In genomic region chr15:31236184-31237041, GRCh38 we compare ENCODE assay signal across 8 cellular contexts.
DNase-seq lines count a peak whose midpoint lies in the region; ATAC-seq and TF ChIP-seq lines count a peak whose summit lies in the region.

No MANE protein-coding gene starts in this region.

- H4K20me1 ChIP-seq in H9 (ENCODE audit: control insufficient read depth, insufficient read depth, insufficient read length), result no peaks in the 10 kb centered on the region

- no peak overlapping the region for H3T11ph ChIP-seq in H9 (ENCODE audit: low read length)

- H3K9me3 Mint-ChIP-seq in H9, result no peaks in the 10 kb centered on the region; a peak in 1 of 5 replicates

- no peak overlapping the region for H2BK20ac ChIP-seq in H9 (ENCODE audit: low read depth, low read length, poor library complexity, severe bottlenecking)

- H3K36me3 ChIP-seq in spleen, result no peaks in the 10 kb centered on the region

- peak overlapping the region in 7 of 8 donors; percentile 54 to 76 (median 67) for H3K27ac ChIP-seq in spleen
- H3K27ac ChIP-seq in H9 (ENCODE audit: insufficient read length, low read depth, low read length), result no peak overlapping the region

- TF ChIP-seq CTCF in astrocyte of the cerebellum (IDR thresholded peaks at IDR 0.05; ENCODE audit: low read depth, low read length, missing control alignments), result no peak
- no peak for TF ChIP-seq CTCF in spleen (IDR thresholded peaks at IDR 0.05 in 8 of 11, conservative IDR thresholded peaks at IDR 0.05 in 3 of 11)
- TF ChIP-seq CTCF in H9 (conservative IDR thresholded peaks at IDR 0.05), result no peak

- WGBS in spleen, 5 donors, result 52 to 71% (median 61%) methylated on average over 19 of the region's 19 CpGs
- WGBS in H9 (ENCODE audit: extremely low coverage, insufficient read length, low lambda C conversion rate), result no CpG with 5 or more reads among the region's 19 CpGs

- peaks cover 8 to 9% of the 10 kb centered on the region in 2 experiments for H3K4me1 Mint-ChIP-seq in H9

- no peak overlapping the region for H2BK120ac ChIP-seq in H9 (ENCODE audit: low read depth, low read length, poor library complexity, severe bottlenecking)

- no peak overlapping the region for H3K14ac ChIP-seq in H9 (ENCODE audit: insufficient read depth, low read length)

- H4K91ac ChIP-seq in H9 (ENCODE audit: insufficient read length, low read depth, low read length), result no peak overlapping the region

- H3K23me2 ChIP-seq in H9 (ENCODE audit: insufficient read length, low read depth, low read length, poor library complexity, severe bottlenecking), result no peaks in the 10 kb centered on the region

- no peaks in the 10 kb centered on the region for H3K79me2 ChIP-seq in H9 (ENCODE audit: insufficient read depth, low read length)

- H3K36me3 Mint-ChIP-seq in H9 (ENCODE audit: insufficient read depth in 1 of 3, low read depth in 3 of 3), result no peaks in the 10 kb centered on the region

- H3K9me3 ChIP-seq in spleen (no peaks in the 10 kb centered on the region), H9 (ENCODE audit: control insufficient read depth, low read depth, low read length) (no peaks in the 10 kb centered on the region)

- TF ChIP-seq POLR2A in spleen (IDR thresholded peaks at IDR 0.05), result no peak

- no peak overlapping the region for H2AK5ac ChIP-seq in H9 (ENCODE audit: insufficient read length, low read length)

- H2BK15ac ChIP-seq in H9 (ENCODE audit: low read depth, low read length), result no peak overlapping the region

- DNase-seq in AG08395 (ENCODE audit: low spot score), result peak; percentile 96
- DNase-seq in NCI-H146 (lab: John Stamatoyannopoulos, UW), result peak; percentile 84
- DNase-seq in astrocyte of the cerebellum (ENCODE audit: low read depth), result peak; percentile 89
- peak; percentile 47 for DNase-seq in iPS-NIHi11 (ENCODE audit: low spot score)
- DNase-seq in spleen, result peak; percentile 61
- DNase-seq in H9, result no peak
- no peak for DNase-seq in stimulated activated naive CD8-positive, alpha-beta T cell treated with anti-CD3 and anti-CD28 coated beads, Interleukin-15, Interleukin-2, amounts not matched to agents 100 U/mL and 50 U/mL, for 24 hours

- H3K18ac ChIP-seq in H9 (ENCODE audit: insufficient read length, low read depth, low read length), result no peak overlapping the region

- no peak overlapping the region for H4K8ac ChIP-seq in H9 (replicated peaks; ENCODE audit: insufficient read length, low read depth, low read length)

- no peak overlapping the region for H3K4me2 ChIP-seq in H9 (ENCODE audit: insufficient read depth, insufficient read length, low read length)

- H3K27me3 ChIP-seq in spleen (replicated peaks in 1 of 7) (no peaks in the 10 kb centered on the region), H9 (ENCODE audit: insufficient read depth, low read length) (no peaks in the 10 kb centered on the region)

- no peak overlapping the region for H3K56ac ChIP-seq in H9 (ENCODE audit: insufficient read length, low read depth, low read length)

- in situ Hi-C loops in astrocyte of the cerebellum (cut with HindIII; ENCODE audit: low sequenced_read_pairs), result no loop called here

- no peak overlapping the region for H2BK5ac ChIP-seq in H9 (ENCODE audit: insufficient read length, low read length)

- no peaks in the 10 kb centered on the region for H3K79me1 ChIP-seq in H9 (ENCODE audit: insufficient read depth, low read depth, low read length, poor library complexity, severe bottlenecking)

- ATAC-seq in GM21529 (IDR thresholded peaks at IDR 0.05; ENCODE audit: unreplicated experiment), result peak; percentile 49
- no peak for ATAC-seq in stimulated activated naive CD8-positive, alpha-beta T cell treated with anti-CD3 and anti-CD28 coated beads, Interleukin-15, Interleukin-2, amounts not matched to agents 100 U/mL and 50 U/mL, for 24 hours

- H3K4me3 ChIP-seq in astrocyte of the cerebellum (ENCODE audit: low read depth, low read length) (peak overlapping the region; percentile 21), spleen (no peak overlapping the region)

- no peak overlapping the region for H2BK12ac ChIP-seq in H9 (ENCODE audit: insufficient read length, low read depth, low read length)

- H3K4me1 ChIP-seq in spleen, result peaks cover 0 to 45% (median 25%) of the 10 kb centered on the region in 6 donors
- H3K4me1 ChIP-seq in H9 (ENCODE audit: insufficient read depth, low read length), result no peaks in the 10 kb centered on the region

- no peak overlapping the region for H3K23ac ChIP-seq in H9 (ENCODE audit: insufficient read length, low read depth, low read length)

- H3K27me3 Mint-ChIP-seq in H9 (ENCODE audit: low read depth), result peaks cover 7% of the 10 kb centered on the region

- no peak overlapping the region for H4K5ac ChIP-seq in H9 (ENCODE audit: insufficient read length, low read depth, low read length)

- no peak overlapping the region for H2AFZ ChIP-seq in H9 (ENCODE audit: low read length)

- H3K4ac ChIP-seq in H9 (ENCODE audit: low read depth, low read length), result no peak overlapping the region

- intact Hi-C loops in spleen (cut with DNase I; ENCODE audit: low total_unique reads), result no loop called here

- H3K4me3 Mint-ChIP-seq in H9, result no peak overlapping the region

- H3K27ac Mint-ChIP-seq in H9, result no peak overlapping the region; a peak in 1 of 7 replicates

- no peak overlapping the region for H3K9ac ChIP-seq in H9 (ENCODE audit: extremely low read depth, insufficient read length, low read length)

Comparison
In these comparisons a context has a peak if more than half of its experiments do, and no peak if none do; other contexts are left out.
1. DNase-seq: peak in AG08395 (single experiment), NCI-H146 (single experiment), astrocyte of the cerebellum (single experiment), iPS-NIHi11 (single experiment) and spleen (single experiment); none in H9 (single experiment) and stimulated activated naive CD8-positive, alpha-beta T cell treated with anti-CD3 and anti-CD28 coated beads, Interleukin-15, Interleukin-2, amounts not matched to agents 100 U/mL and 50 U/mL, for 24 hours (single experiment).